Comparison of ENCODE assay signal across 19 cellular contexts in the genomic region with DNA sequence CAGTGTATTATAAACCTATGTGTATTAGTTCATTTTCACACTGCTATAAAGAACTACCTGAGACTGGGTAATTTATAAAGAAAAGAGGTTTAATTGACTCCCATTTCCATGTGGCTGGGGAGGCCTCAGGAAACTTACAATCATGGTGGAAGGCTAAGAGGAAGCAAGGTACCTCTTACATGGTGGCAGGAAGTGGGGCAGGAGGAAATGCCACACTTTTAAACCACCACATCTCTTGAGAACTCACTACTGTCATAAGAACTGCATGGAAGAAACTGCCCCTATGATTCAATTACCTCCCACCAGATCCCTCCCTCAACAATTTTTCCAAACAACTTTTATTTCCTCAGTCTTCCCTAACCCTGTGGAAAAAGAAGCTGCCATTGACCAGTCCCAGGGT. TPM values are rescaled to one million over a fixed set of nuclear protein-coding genes. Genes with fewer than 3 reads are reported as not detected.
A peak's percentile ranks its signal among the peaks of the same experiment; 100 is the strongest.
DNase-seq lines count a peak whose midpoint lies in the region; ATAC-seq and TF ChIP-seq lines count a peak whose summit lies in the region.
"Had no signal": no experiment of that assay in that cellular context is flagged by ENCODE, and none has a peak within 500 bp of the region (broad histone marks: within the 10 kb centered on the region; RNA-seq: fewer than 3 reads in every experiment).

No MANE protein-coding gene starts in this region.

- CTCF ChIA-PET in activated CD4-positive, alpha-beta memory T cell treated with anti-CD3 and anti-CD28 coated beads, Interleukin-2, amount 10 ng/mL, durations not matched to agents 7 days and 5 days (lab: Charles Lee) = interaction anchor here (0.9 to 1.4 kb wide), 8 partner anchors 8 to 288 kb away, joined by 3 to 6 read pairs (median 4); partner anchors contain the start of gene ERCC5
- CTCF ChIA-PET in activated CD4-positive, alpha-beta memory T cell treated with anti-CD3 and anti-CD28 coated beads for 36 hours (lab: Charles Lee) = interaction anchor here (0.8 to 1.4 kb wide), 6 partner anchors 25 to 266 kb away, joined by 3 to 10 read pairs (median 6); partner anchors contain the start of gene ERCC5
- CTCF ChIA-PET in CD8-positive, alpha-beta T cell (lab: Charles Lee) = interaction anchor here (1.2 to 4.9 kb wide), 12 partner anchors 9 to 266 kb away, joined by 3 to 47 read pairs (median 6); partner anchors contain the start of gene ERCC5
- CTCF ChIA-PET in T-cell (lab: Charles Lee) = interaction anchor here (0.6 to 1.7 kb wide), 18 partner anchors 9 to 272 kb away, joined by 3 to 12 read pairs (median 4); partner anchors contain the start of gene ERCC5 (in 1 of the 2)

- no peak overlapping the region for H4K8ac ChIP-seq in mesendoderm (ENCODE audit: low read depth, low read length)

- no peak for TF ChIP-seq CTCF in CD8-positive, alpha-beta T cell (IDR thresholded peaks at IDR 0.05)

- no peak overlapping the region for H4K5ac ChIP-seq in mesendoderm (ENCODE audit: low read length)

- no peak overlapping the region for H3K9ac ChIP-seq in mesendoderm (ENCODE audit: low read length)

- no peak overlapping the region for H3K4me3 Mint-ChIP-seq in activated CD4-positive, alpha-beta memory T cell treated with anti-CD3 and anti-CD28 coated beads, Interleukin-2, amount 10 ng/mL, durations not matched to agents 7 days and 5 days
- H3K4me3 Mint-ChIP-seq in activated CD4-positive, alpha-beta memory T cell treated with anti-CD3 and anti-CD28 coated beads for 36 hours = no peak overlapping the region
- no peak overlapping the region for H3K4me3 Mint-ChIP-seq in CD8-positive, alpha-beta T cell
- H3K4me3 Mint-ChIP-seq in T-cell = no peak overlapping the region
- peak overlapping the region in 2 of 10 donors; percentile 12 to 27 for H3K4me3 Mint-ChIP-seq in naive thymus-derived CD8-positive, alpha-beta T cell
- H3K4me3 Mint-ChIP-seq: IgD-negative memory B cell had no signal

- H3K36me3 Mint-ChIP-seq in activated CD4-positive, alpha-beta memory T cell treated with anti-CD3 and anti-CD28 coated beads, Interleukin-2, amount 10 ng/mL, durations not matched to agents 7 days and 5 days (ENCODE audit: low read depth) = no peaks in the 10 kb centered on the region
- H3K36me3 Mint-ChIP-seq in activated CD4-positive, alpha-beta memory T cell treated with anti-CD3 and anti-CD28 coated beads for 36 hours = no peaks in the 10 kb centered on the region
- H3K36me3 Mint-ChIP-seq in CD8-positive, alpha-beta T cell = no peaks in the 10 kb centered on the region
- H3K36me3 Mint-ChIP-seq in T-cell = no peaks in the 10 kb centered on the region
- no peaks in the 10 kb centered on the region for H3K36me3 Mint-ChIP-seq in naive thymus-derived CD8-positive, alpha-beta T cell
- H3K36me3 Mint-ChIP-seq: CD4-positive, alpha-beta memory T cell; IgD-negative memory B cell had no signal

- no peaks in the 10 kb centered on the region for H3K27me3 ChIP-seq in CD8-positive, alpha-beta T cell (ENCODE audit: insufficient read depth, low read length)
- H3K27me3 ChIP-seq in mesendoderm (ENCODE audit: insufficient read depth, low read length, poor library complexity) = no peaks in the 10 kb centered on the region

- H3K27ac Mint-ChIP-seq in activated CD4-positive, alpha-beta memory T cell treated with anti-CD3 and anti-CD28 coated beads, Interleukin-2, amount 10 ng/mL, durations not matched to agents 7 days and 5 days = no peak overlapping the region
- H3K27ac Mint-ChIP-seq in activated CD4-positive, alpha-beta memory T cell treated with anti-CD3 and anti-CD28 coated beads for 36 hours = no peak overlapping the region
- no peak overlapping the region for H3K27ac Mint-ChIP-seq in CD8-positive, alpha-beta T cell
- peak overlapping the region; percentile 55 to 75 for H3K27ac Mint-ChIP-seq in T-cell
- H3K27ac Mint-ChIP-seq in naive thymus-derived CD8-positive, alpha-beta T cell = peak overlapping the region in 7 of 10 donors; percentile 5 to 78 (median 39)
- H3K27ac Mint-ChIP-seq: IgD-negative memory B cell had no signal

- intact Hi-C loops in activated CD4-positive, alpha-beta memory T cell treated with anti-CD3 and anti-CD28 coated beads for 36 hours (cut with micrococcal nuclease) = no loop called here
- intact Hi-C loops in CD8-positive, alpha-beta T cell (cut with DNase I, micrococcal nuclease) = loop anchor here in 1 of 2 experiments (5.0 kb wide), 1 partner anchor 40 kb away; no protein-coding TSS in a partner anchor

- peak; percentile 53 for ATAC-seq in CD8-positive, alpha-beta T cell
- ATAC-seq in T-cell (replicated peaks in 1 of 4) = peak in 3 of 4 experiments; percentile 53 to 71 (median 58)
- peak in 1 of 2 donors; percentile 59 for ATAC-seq in naive thymus-derived CD8-positive, alpha-beta T cell
- ATAC-seq: PC-3 had no signal

- H3K4me1 Mint-ChIP-seq in activated CD4-positive, alpha-beta memory T cell treated with anti-CD3 and anti-CD28 coated beads, Interleukin-2, amount 10 ng/mL, durations not matched to agents 7 days and 5 days = peaks cover 17% of the 10 kb centered on the region
- H3K4me1 Mint-ChIP-seq in activated CD4-positive, alpha-beta memory T cell treated with anti-CD3 and anti-CD28 coated beads for 36 hours (ENCODE audit: low read depth) = peaks cover 4% of the 10 kb centered on the region
- H3K4me1 Mint-ChIP-seq in CD8-positive, alpha-beta T cell (ENCODE audit: low read depth) = peaks cover 16% of the 10 kb centered on the region
- peaks cover 11 to 15% (median 15%) of the 10 kb centered on the region in 3 donors for H3K4me1 Mint-ChIP-seq in T-cell
- H3K4me1 Mint-ChIP-seq in naive thymus-derived CD8-positive, alpha-beta T cell = peaks cover 6 to 20% (median 10%) of the 10 kb centered on the region in 4 donors

- H3K4me2 ChIP-seq in mesendoderm (ENCODE audit: low read length) = no peak overlapping the region

- H3K79me2 ChIP-seq in mesendoderm (ENCODE audit: control insufficient read depth, insufficient read depth, low read length) = no peaks in the 10 kb centered on the region

- no peak overlapping the region for H2BK120ac ChIP-seq in mesendoderm (ENCODE audit: low read depth, low read length)

- no peak overlapping the region for H2AK5ac ChIP-seq in mesendoderm (ENCODE audit: low read length)

- peaks cover 11% of the 10 kb centered on the region for H3K27me3 Mint-ChIP-seq in activated CD4-positive, alpha-beta memory T cell treated with anti-CD3 and anti-CD28 coated beads, Interleukin-2, amount 10 ng/mL, durations not matched to agents 7 days and 5 days
- peaks cover 1% of the 10 kb centered on the region for H3K27me3 Mint-ChIP-seq in activated CD4-positive, alpha-beta memory T cell treated with anti-CD3 and anti-CD28 coated beads for 36 hours
- peaks cover 3% of the 10 kb centered on the region for H3K27me3 Mint-ChIP-seq in CD8-positive, alpha-beta T cell (ENCODE audit: low read depth)
- H3K27me3 Mint-ChIP-seq in T-cell = peaks cover 5 to 7% of the 10 kb centered on the region in 2 donors
- H3K27me3 Mint-ChIP-seq in naive thymus-derived CD8-positive, alpha-beta T cell = peaks cover 0 to 7% (median 2%) of the 10 kb centered on the region in 5 donors
- H3K27me3 Mint-ChIP-seq: IgD-negative memory B cell had no signal

- H2BK5ac ChIP-seq in mesendoderm (ENCODE audit: low read length) = no peak overlapping the region

- no peak overlapping the region for H3K4me3 ChIP-seq in CD8-positive, alpha-beta T cell (ENCODE audit: low read depth, low read length)
- H3K4me3 ChIP-seq in mesendoderm (ENCODE audit: low read length) = no peak overlapping the region

- H3K27ac ChIP-seq in CD8-positive, alpha-beta T cell (ENCODE audit: low read depth, low read length) = no peak overlapping the region
- H3K27ac ChIP-seq in mesendoderm (ENCODE audit: low read depth, low read length) = no peak overlapping the region
- H3K27ac ChIP-seq: RWPE1 had no signal

- H3K36me3 ChIP-seq in CD8-positive, alpha-beta T cell (ENCODE audit: insufficient read depth, low read length) = no peaks in the 10 kb centered on the region
- no peaks in the 10 kb centered on the region for H3K36me3 ChIP-seq in mesendoderm (ENCODE audit: control insufficient read depth, insufficient read depth, low read length)
- H3K36me3 ChIP-seq: BE2C had no signal

- H3K9me3 Mint-ChIP-seq in activated CD4-positive, alpha-beta memory T cell treated with anti-CD3 and anti-CD28 coated beads, Interleukin-2, amount 10 ng/mL, durations not matched to agents 7 days and 5 days = no peaks in the 10 kb centered on the region
- H3K9me3 Mint-ChIP-seq in activated CD4-positive, alpha-beta memory T cell treated with anti-CD3 and anti-CD28 coated beads for 36 hours = no peaks in the 10 kb centered on the region
- no peaks in the 10 kb centered on the region for H3K9me3 Mint-ChIP-seq in CD8-positive, alpha-beta T cell
- no peaks in the 10 kb centered on the region for H3K9me3 Mint-ChIP-seq in T-cell
- H3K9me3 Mint-ChIP-seq in naive thymus-derived CD8-positive, alpha-beta T cell = no peaks in the 10 kb centered on the region
- H3K9me3 Mint-ChIP-seq: CD4-positive, alpha-beta memory T cell; IgD-negative memory B cell had no signal

- H3K18ac ChIP-seq in mesendoderm (ENCODE audit: low read length) = no peak overlapping the region

- no peaks in the 10 kb centered on the region for H3K79me1 ChIP-seq in mesendoderm (ENCODE audit: low read length)

- H3K4me1 ChIP-seq in CD8-positive, alpha-beta T cell (ENCODE audit: insufficient read depth, low read length) = peaks cover 9% of the 10 kb centered on the region
- H3K4me1 ChIP-seq in mesendoderm (ENCODE audit: control insufficient read depth, low read depth, low read length) = no peaks in the 10 kb centered on the region
- H3K4me1 ChIP-seq: BE2C had no signal

- no peak overlapping the region for H3K4ac ChIP-seq in mesendoderm (ENCODE audit: low read depth, low read length)

- POLR2A ChIA-PET in activated CD4-positive, alpha-beta memory T cell treated with anti-CD3 and anti-CD28 coated beads, Interleukin-2, amount 10 ng/mL, durations not matched to agents 7 days and 5 days (lab: Charles Lee) = interaction anchor here (0.8 to 5.3 kb wide), 7 partner anchors 9 to 266 kb away, joined by 3 to 45 read pairs (median 6); partner anchors contain the start of genes ERCC5 and TPP2
- POLR2A ChIA-PET in activated CD4-positive, alpha-beta memory T cell treated with anti-CD3 and anti-CD28 coated beads for 36 hours (lab: Charles Lee) = interaction anchor here (0.9 kb wide), 1 partner anchor 10 kb away, joined by 5 read pairs; no protein-coding TSS in a partner anchor
- POLR2A ChIA-PET in CD8-positive, alpha-beta T cell (lab: Charles Lee) = interaction anchor here (0.6 to 1.7 kb wide), 3 partner anchors 14 to 264 kb away, joined by 3 to 9 read pairs (median 7); partner anchors contain the start of genes ERCC5 and TPP2
- POLR2A ChIA-PET in T-cell (lab: Charles Lee) = interaction anchor here (0.6 to 0.9 kb wide), 2 partner anchors 42 to 268 kb away, joined by 3 read pairs; no protein-coding TSS in a partner anchor
- POLR2A ChIA-PET in naive thymus-derived CD8-positive, alpha-beta T cell (lab: Charles Lee) = interaction anchor here (0.8 to 2.0 kb wide), 7 partner anchors 9 to 264 kb away, joined by 3 to 13 read pairs (median 6); partner anchors contain the start of genes ERCC5, TEX30 and TPP2

- no peak overlapping the region for H3K56ac ChIP-seq in mesendoderm (ENCODE audit: low read length)

- H3K9me3 ChIP-seq in CD8-positive, alpha-beta T cell (ENCODE audit: low read length) = no peaks in the 10 kb centered on the region
- H3K9me3 ChIP-seq: BE2C had no signal

- H2BK15ac ChIP-seq in mesendoderm (replicated peaks; ENCODE audit: low read depth) = no peak overlapping the region

- peak; percentile 25 for DNase-seq in activated CD4-positive, alpha-beta memory T cell treated with anti-CD3 and anti-CD28 coated beads, Interleukin-2, amount 10 ng/mL, durations not matched to agents 7 days and 5 days
- DNase-seq in activated CD4-positive, alpha-beta memory T cell treated with anti-CD3 and anti-CD28 coated beads for 36 hours = no peak
- DNase-seq in CD8-positive, alpha-beta T cell = no peak
- DNase-seq in T-cell = no peak
- no peak for DNase-seq in naive thymus-derived CD8-positive, alpha-beta T cell
- DNase-seq in mesendoderm = no peak
- no peak for DNase-seq in activated gamma-delta T cell treated with Interleukin-2 at 50 U/mL for 16 hours
- DNase-seq: BE2C; CD4-positive, alpha-beta memory T cell; DMS53; GOT3; NCI-H1417; NCI-H187 treated with DMSO at 0.1 percent for 48 hours; NCI-H2227 treated with DMSO at 0.1 percent for 48 hours; NCI-H524 treated with DMSO at 0.1 percent for 48 hours; PC-3; SIG-M5 had no signal

- no peak overlapping the region for H3K23ac ChIP-seq in mesendoderm (ENCODE audit: low read length)

RNA-seq across cellular contexts. Expression of gene TPP2, which starts 14.5 kb away (rescaled TPM):
- 10 to 100 TPM; 86.2 to 96.8 TPM for total RNA-seq in activated CD4-positive, alpha-beta memory T cell treated with anti-CD3 and anti-CD28 coated beads, Interleukin-2, amount 10 ng/mL, durations not matched to agents 7 days and 5 days
- 10 to 100 TPM; 64.7 to 65.6 TPM for total RNA-seq in activated CD4-positive, alpha-beta memory T cell treated with anti-CD3 and anti-CD28 coated beads for 36 hours
- total RNA-seq in CD8-positive, alpha-beta T cell = 100 to 1,000 TPM; 168 to 185 TPM
- total RNA-seq in T-cell = 100 to 1,000 TPM; 111 to 135 (median 115) TPM
- 100 to 1,000 TPM; 210 to 224 TPM for total RNA-seq in naive thymus-derived CD8-positive, alpha-beta T cell
- polyA plus RNA-seq in naive thymus-derived CD8-positive, alpha-beta T cell = 10 to 100 TPM; 52.3 to 64.7 (median 61.1) TPM
- 50.0 TPM for polyA plus RNA-seq in mesendoderm (2013, experiment 1 of 2)
- polyA plus RNA-seq in mesendoderm (2013, experiment 2 of 2) = 51.3 TPM

Comparison
In these comparisons a context has a peak if more than half of its experiments do, and no peak if none do; other contexts are left out.
1. H3K27ac Mint-ChIP-seq: peak in T-cell (2 of 2) and naive thymus-derived CD8-positive, alpha-beta T cell (7 of 10); none in activated CD4-positive, alpha-beta memory T cell treated with anti-CD3 and anti-CD28 coated beads, Interleukin-2, amount 10 ng/mL, durations not matched to agents 7 days and 5 days (single experiment), activated CD4-positive, alpha-beta memory T cell treated with anti-CD3 and anti-CD28 coated beads for 36 hours (single experiment) and CD8-positive, alpha-beta T cell (single experiment).